In the genomic region with DNA sequence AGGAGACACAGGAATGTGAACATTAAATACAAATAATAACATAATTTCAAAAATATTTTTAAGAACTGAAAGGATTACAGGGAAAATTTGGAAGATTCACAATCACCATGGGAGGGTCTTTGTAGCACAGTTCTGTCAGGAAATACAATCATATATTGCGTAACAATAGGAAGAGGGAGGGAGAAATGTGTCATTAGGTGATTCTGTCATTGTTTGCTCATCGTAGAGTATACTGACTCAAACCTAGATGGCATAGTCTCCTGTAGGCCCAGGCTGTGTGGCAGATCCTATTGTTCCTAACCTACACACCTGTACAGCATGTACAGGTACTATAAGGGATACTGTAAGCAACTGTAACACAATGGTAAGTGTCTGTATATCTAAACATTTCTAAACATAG, we compare ENCODE assay signal across 26 cellular contexts.
DNase-seq lines count a peak whose midpoint lies in the region; ATAC-seq lines count a peak whose summit lies in the region.
"Had no signal": no experiment of that assay in that cellular context is flagged by ENCODE, and none has a peak within 500 bp of the region (broad histone marks: within the 10 kb centered on the region; RNA-seq: fewer than 3 reads in every experiment).

No MANE protein-coding gene starts in this region.

- no peak for ATAC-seq in left cardiac atrium
- ATAC-seq: activated CD8-positive, alpha-beta memory T cell treated with anti-CD3 and anti-CD28 coated beads, Interleukin-2, amount 10 ng/mL, durations not matched to agents 7 days and 5 days; activated T-cell treated with anti-CD3 and anti-CD28 coated beads, Interleukin-2, amount 50 U/mL, for 4 hours; GM23338; left ventricle myocardium superior; right cardiac atrium had no signal

- intact Hi-C loops in left cardiac atrium (cut with DNase I), result no loop called here

- DNase-seq in NOMO-1 treated with DMSO at 0.1 percent for 48 hours (lab: John Stamatoyannopoulos, UW; ENCODE audit: unreplicated experiment) (peak; percentile 47), NOMO-1 treated with dmso at 0.1 percent for 144 hours (lab: John Stamatoyannopoulos, UW; ENCODE audit: unreplicated experiment) (no peak), MV-4-11 (lab: John Stamatoyannopoulos, UW) (peak; percentile 53), RKO (ENCODE audit: low spot score) (peak; percentile 24), renal cortical epithelial cell (ENCODE audit: low read depth) (peak; percentile 17), hepatic stellate cell (ENCODE audit: low spot score) (no peak), T1000 (lab: John Stamatoyannopoulos, UW) (no peak), left cardiac atrium (no peak)
- DNase-seq: activated CD4-positive, alpha-beta T cell treated with anti-CD3 and anti-CD28 coated beads, Interleukin-2, amount 50 U/mL, for 1 hour; activated CD8-positive, alpha-beta memory T cell treated with anti-CD3 and anti-CD28 coated beads, Interleukin-2, amount 10 ng/mL, durations not matched to agents 7 days and 5 days; activated gamma-delta T cell treated with Interleukin-2 at 50 U/mL for 16 hours; activated T-cell treated with anti-CD3 and anti-CD28 coated beads, Interleukin-2, amount 50 U/mL, for 4 hours; CD4-positive, CD25-positive, alpha-beta regulatory T cell; DMS79 treated with DMSO at 0.1 percent for 48 hours; foreskin fibroblast; KG1; left ventricle myocardium superior; MG63; NCI-H1436; NCI-H510A treated with DMSO at 0.1 percent for 48 hours; NK-92 treated with Interleukin-12 subunit alpha and Interleukin-12 subunit beta, amount 100 ng/mL, for 24 hours; right cardiac atrium; stimulated activated CD4-positive, alpha-beta T cell treated with anti-CD3 and anti-CD28 coated beads, Interleukin-1b, Interleukin-23, amount 100 ng/mL, for 48 hours; stimulated activated naive CD4-positive, alpha-beta T cell treated with Interleukin-2 at 50 U/mL for 16 hours; upper lobe of left lung had no signal

Comparison
In these comparisons a context has a peak if more than half of its experiments do, and no peak if none do; other contexts are left out.
1. DNase-seq: peak in NOMO-1 treated with DMSO at 0.1 percent for 48 hours (single experiment), MV-4-11 (single experiment), RKO (single experiment) and renal cortical epithelial cell (single experiment); none in NOMO-1 treated with dmso at 0.1 percent for 144 hours (single experiment), hepatic stellate cell (single experiment), T1000 (single experiment) and left cardiac atrium (single experiment).